1 cellular context compared by ENCODE assay signal in the genomic region with DNA sequence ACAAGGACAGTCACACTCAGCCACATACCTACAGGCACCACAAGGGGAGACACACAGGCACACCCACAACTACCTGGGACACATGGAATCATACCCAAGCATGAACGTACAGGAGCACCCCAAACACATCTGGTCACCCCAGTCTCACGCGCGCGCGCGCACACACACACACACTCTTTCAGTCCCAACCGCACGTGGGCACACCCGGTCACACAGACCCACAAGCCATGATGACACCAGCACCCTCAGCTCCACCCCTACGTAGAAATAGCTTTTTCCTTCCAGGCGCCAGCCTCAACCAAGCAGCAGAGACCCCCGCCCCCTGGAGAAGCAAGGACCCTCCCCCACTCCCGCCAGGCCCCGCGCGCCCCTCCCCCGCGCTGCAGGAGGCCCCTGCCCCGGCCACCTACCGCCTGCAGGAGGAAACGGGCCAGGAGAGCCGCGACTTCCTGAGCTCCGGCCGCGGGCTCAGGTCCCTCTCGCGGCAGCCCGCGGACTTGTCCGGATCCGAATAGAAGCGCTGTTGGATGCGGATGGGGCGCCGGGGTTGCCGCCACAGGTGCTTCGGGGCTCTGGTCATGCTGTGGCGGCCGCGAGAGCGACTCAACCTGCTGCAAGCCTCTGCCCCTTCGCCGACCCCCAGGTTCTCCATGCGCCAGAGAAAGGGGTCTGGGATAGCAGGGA.
TF ChIP-seq lines count a peak whose summit lies in the region.

No MANE protein-coding gene starts in this region.

TF ChIP-seq in A549, 52 proteins besides CTCF, POLR2A, EP300 and RAD21 (continued from another document):
- TF ChIP-seq ESRRA (IDR thresholded peaks at IDR 0.05; ENCODE audit: borderline replicate concordance, low read length) (no peak), NFE2L2 (conservative IDR thresholded peaks at IDR 0.05; ENCODE audit: low read length) (no peak), NR3C1 (IDR thresholded peaks at IDR 0.05) (no peak), CBX8 (IDR thresholded peaks at IDR 0.05) (no peak), ZNF302 (CRISPR knock-in tag; IDR thresholded peaks at IDR 0.05) (no peak), RARB (CRISPR knock-in tag; IDR thresholded peaks at IDR 0.05) (no peak), MAFK (IDR thresholded peaks at IDR 0.05; ENCODE audit: partially characterized antibody) (no peak), FOSL2 (IDR thresholded peaks at IDR 0.05) (no peak), FOSL2 (CRISPR knock-in tag; IDR thresholded peaks at IDR 0.05) (no peak), FOXS1 (CRISPR knock-in tag; IDR thresholded peaks at IDR 0.05) (no peak), JUN (IDR thresholded peaks at IDR 0.05) (no peak), HOXA7 (CRISPR knock-in tag; IDR thresholded peaks at IDR 0.05) (no peak), PHF8 (IDR thresholded peaks at IDR 0.05; ENCODE audit: borderline replicate concordance, low read depth) (no peak), JUNB (IDR thresholded peaks at IDR 0.05) (no peak), KDM1A (IDR thresholded peaks at IDR 0.05; ENCODE audit: low read depth) (no peak), KDM5A (IDR thresholded peaks at IDR 0.05) (no peak)
- TF ChIP-seq, protein P1, sequence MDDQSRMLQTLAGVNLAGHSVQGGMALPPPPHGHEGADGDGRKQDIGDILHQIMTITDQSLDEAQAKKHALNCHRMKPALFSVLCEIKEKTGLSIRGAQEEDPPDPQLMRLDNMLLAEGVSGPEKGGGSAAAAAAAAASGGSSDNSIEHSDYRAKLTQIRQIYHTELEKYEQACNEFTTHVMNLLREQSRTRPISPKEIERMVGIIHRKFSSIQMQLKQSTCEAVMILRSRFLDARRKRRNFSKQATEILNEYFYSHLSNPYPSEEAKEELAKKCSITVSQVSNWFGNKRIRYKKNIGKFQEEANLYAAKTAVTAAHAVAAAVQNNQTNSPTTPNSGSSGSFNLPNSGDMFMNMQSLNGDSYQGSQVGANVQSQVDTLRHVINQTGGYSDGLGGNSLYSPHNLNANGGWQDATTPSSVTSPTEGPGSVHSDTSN (IDR thresholded peaks at IDR 0.05), result no peak
- TF ChIP-seq, protein P2, sequence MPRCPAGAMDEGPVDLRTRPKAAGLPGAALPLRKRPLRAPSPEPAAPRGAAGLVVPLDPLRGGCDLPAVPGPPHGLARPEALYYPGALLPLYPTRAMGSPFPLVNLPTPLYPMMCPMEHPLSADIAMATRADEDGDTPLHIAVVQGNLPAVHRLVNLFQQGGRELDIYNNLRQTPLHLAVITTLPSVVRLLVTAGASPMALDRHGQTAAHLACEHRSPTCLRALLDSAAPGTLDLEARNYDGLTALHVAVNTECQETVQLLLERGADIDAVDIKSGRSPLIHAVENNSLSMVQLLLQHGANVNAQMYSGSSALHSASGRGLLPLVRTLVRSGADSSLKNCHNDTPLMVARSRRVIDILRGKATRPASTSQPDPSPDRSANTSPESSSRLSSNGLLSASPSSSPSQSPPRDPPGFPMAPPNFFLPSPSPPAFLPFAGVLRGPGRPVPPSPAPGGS (IDR thresholded peaks at IDR 0.05), result no peak
- TF ChIP-seq, protein P3, sequence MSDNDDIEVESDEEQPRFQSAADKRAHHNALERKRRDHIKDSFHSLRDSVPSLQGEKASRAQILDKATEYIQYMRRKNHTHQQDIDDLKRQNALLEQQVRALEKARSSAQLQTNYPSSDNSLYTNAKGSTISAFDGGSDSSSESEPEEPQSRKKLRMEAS (IDR thresholded peaks at IDR 0.05), result no peak
